ENCODE assay signal across 31 cellular contexts in genomic region chr13:112001571-112001970, GRCh38.
"Had no signal": no experiment of that assay in that cellular context is flagged by ENCODE, and none has a peak within 500 bp of the region (broad histone marks: within the 10 kb centered on the region; RNA-seq: fewer than 3 reads in every experiment).

No MANE protein-coding gene starts in this region.

- H3K4me3 Mint-ChIP-seq: activated CD4-positive, alpha-beta memory T cell treated with anti-CD3 and anti-CD28 coated beads for 36 hours; activated CD4-positive, alpha-beta T cell treated with anti-CD3 and anti-CD28 coated beads for 36 hours; activated CD4-positive, alpha-beta T cell treated with anti-CD3 and anti-CD28 coated beads, Interleukin-2, amount 10 ng/mL, durations not matched to agents 24 days and 14 days; activated CD8-positive, alpha-beta memory T cell treated with anti-CD3 and anti-CD28 coated beads, Interleukin-2, amount 10 ng/mL, durations not matched to agents 7 days and 5 days; activated CD8-positive, alpha-beta T cell treated with anti-CD3 and anti-CD28 coated beads, Interleukin-2, amount 10 ng/mL, durations not matched to agents 7 days and 5 days; activated naive CD4-positive, alpha-beta T cell treated with anti-CD3 and anti-CD28 coated beads for 36 hours; activated naive CD4-positive, alpha-beta T cell treated with anti-CD3 and anti-CD28 coated beads, Interleukin-2, amount 50 U/mL, for 24 hours; activated naive CD8-positive, alpha-beta T cell treated with anti-CD3 and anti-CD28 coated beads for 36 hours; activated naive CD8-positive, alpha-beta T cell treated with anti-CD3 and anti-CD28 coated beads, Interleukin-2, amount 50 U/mL, for 24 hours; activated T-helper 1 cell treated with anti-CD3 and anti-CD28 coated beads, Interleukin-12 subunit alpha, Interleukin-12 subunit beta, Interleukin-2, Interleukin-4 antibody, amounts not matched to agents 30 ng/mL and 10 ng/mL and 1 ng/mL, durations not matched to agents 14 hours and 24 hours and 36 hours; effector memory CD8-positive, alpha-beta T cell had no signal

- DNase-seq: activated CD4-positive, alpha-beta memory T cell treated with anti-CD3 and anti-CD28 coated beads for 36 hours; activated CD4-positive, alpha-beta T cell treated with anti-CD3 and anti-CD28 coated beads for 36 hours; activated CD4-positive, alpha-beta T cell treated with anti-CD3 and anti-CD28 coated beads, Interleukin-2, amount 10 ng/mL, durations not matched to agents 24 days and 14 days; activated CD4-positive, CD25-positive, alpha-beta regulatory T cell; activated CD4-positive, CD25-positive, alpha-beta regulatory T cell treated with anti-CD3 and anti-CD28 coated beads, Interleukin-2, amount 50 U/mL, for 72 hours; activated CD8-positive, alpha-beta memory T cell treated with anti-CD3 and anti-CD28 coated beads, Interleukin-2, amount 10 ng/mL, durations not matched to agents 7 days and 5 days; activated CD8-positive, alpha-beta memory T cell treated with anti-CD3 and anti-CD28 coated beads, Interleukin-2, amount 50 U/mL, for 4 hours; activated CD8-positive, alpha-beta T cell treated with anti-CD3 and anti-CD28 coated beads, Interleukin-2, amount 10 ng/mL, durations not matched to agents 7 days and 5 days; activated effector memory CD4-positive, alpha-beta T cell treated with anti-CD3 and anti-CD28 coated beads, Interleukin-2, amount 50 U/mL, for 16 hours; activated naive CD4-positive, alpha-beta T cell treated with anti-CD3 and anti-CD28 coated beads for 36 hours; activated naive CD8-positive, alpha-beta T cell treated with anti-CD3 and anti-CD28 coated beads for 36 hours; activated naive CD8-positive, alpha-beta T cell treated with anti-CD3 and anti-CD28 coated beads, Interleukin-2, amount 50 U/mL, for 24 hours; activated T-cell treated with anti-CD3 and anti-CD28 coated beads, Interleukin-2, amount 50 U/mL, for 1 hour; activated T-cell treated with anti-CD3 and anti-CD28 coated beads, Interleukin-2, amount 50 U/mL, for 48 hours; adrenal gland; amygdala; aorta; body of pancreas; caudate nucleus; cortex of kidney; dermis blood vessel endothelial cell; effector CD4-positive, alpha-beta T cell; effector memory CD8-positive, alpha-beta T cell; erythroblast; foreskin keratinocyte; head of caudate nucleus; T-helper 2 cell had no signal

- ATAC-seq: activated CD4-positive, alpha-beta T cell treated with anti-CD3 and anti-CD28 coated beads for 36 hours; activated CD8-positive, alpha-beta memory T cell treated with anti-CD3 and anti-CD28 coated beads, Interleukin-2, amount 10 ng/mL, durations not matched to agents 7 days and 5 days; activated CD8-positive, alpha-beta T cell treated with anti-CD3 and anti-CD28 coated beads, Interleukin-2, amount 10 ng/mL, durations not matched to agents 7 days and 5 days; activated naive CD8-positive, alpha-beta T cell treated with anti-CD3 and anti-CD28 coated beads, Interleukin-2, amount 50 U/mL, for 24 hours; body of pancreas; effector memory CD8-positive, alpha-beta T cell; foreskin keratinocyte; gastroesophageal sphincter had no signal

- H3K9me3 Mint-ChIP-seq: activated CD4-positive, alpha-beta T cell treated with anti-CD3 and anti-CD28 coated beads, Interleukin-2, amount 10 ng/mL, durations not matched to agents 24 days and 14 days; activated T-helper 2 cell treated with anti-CD3 and anti-CD28 coated beads, Interferon-gamma antibody, Interleukin-2, Interleukin-4, amounts not matched to agents 10 μg/mL and 5 μg/mL and 100 μg/mL, durations not matched to agents 14 hours and 24 hours and 36 hours had no signal

- H3K27ac Mint-ChIP-seq: activated CD4-positive, alpha-beta memory T cell treated with anti-CD3 and anti-CD28 coated beads for 36 hours; activated CD4-positive, alpha-beta T cell treated with anti-CD3 and anti-CD28 coated beads for 36 hours; activated CD4-positive, alpha-beta T cell treated with anti-CD3 and anti-CD28 coated beads, Interleukin-2, amount 10 ng/mL, durations not matched to agents 24 days and 14 days; activated CD8-positive, alpha-beta memory T cell treated with anti-CD3 and anti-CD28 coated beads, Interleukin-2, amount 10 ng/mL, durations not matched to agents 7 days and 5 days; activated CD8-positive, alpha-beta T cell treated with anti-CD3 and anti-CD28 coated beads, Interleukin-2, amount 10 ng/mL, durations not matched to agents 7 days and 5 days; activated naive CD4-positive, alpha-beta T cell treated with anti-CD3 and anti-CD28 coated beads for 36 hours; activated naive CD4-positive, alpha-beta T cell treated with anti-CD3 and anti-CD28 coated beads, Interleukin-2, amount 50 U/mL, for 24 hours; activated naive CD8-positive, alpha-beta T cell treated with anti-CD3 and anti-CD28 coated beads for 36 hours; activated naive CD8-positive, alpha-beta T cell treated with anti-CD3 and anti-CD28 coated beads, Interleukin-2, amount 50 U/mL, for 24 hours; activated T-helper 1 cell treated with anti-CD3 and anti-CD28 coated beads, Interleukin-12 subunit alpha, Interleukin-12 subunit beta, Interleukin-2, Interleukin-4 antibody, amounts not matched to agents 30 ng/mL and 10 ng/mL and 1 ng/mL, durations not matched to agents 14 hours and 24 hours and 36 hours; activated T-helper 2 cell treated with anti-CD3 and anti-CD28 coated beads, Interferon-gamma antibody, Interleukin-2, Interleukin-4, amounts not matched to agents 10 μg/mL and 5 μg/mL and 100 μg/mL, durations not matched to agents 14 hours and 24 hours and 36 hours; effector memory CD8-positive, alpha-beta T cell had no signal

- H3K4me1 Mint-ChIP-seq: activated CD4-positive, alpha-beta T cell treated with anti-CD3 and anti-CD28 coated beads for 36 hours; activated CD4-positive, alpha-beta T cell treated with anti-CD3 and anti-CD28 coated beads, Interleukin-2, amount 10 ng/mL, durations not matched to agents 24 days and 14 days; activated CD8-positive, alpha-beta memory T cell treated with anti-CD3 and anti-CD28 coated beads, Interleukin-2, amount 10 ng/mL, durations not matched to agents 7 days and 5 days; activated naive CD4-positive, alpha-beta T cell treated with anti-CD3 and anti-CD28 coated beads, Interleukin-2, amount 50 U/mL, for 24 hours; activated naive CD8-positive, alpha-beta T cell treated with anti-CD3 and anti-CD28 coated beads for 36 hours; activated naive CD8-positive, alpha-beta T cell treated with anti-CD3 and anti-CD28 coated beads, Interleukin-2, amount 50 U/mL, for 24 hours had no signal

- H3K36me3 Mint-ChIP-seq: activated CD4-positive, alpha-beta memory T cell treated with anti-CD3 and anti-CD28 coated beads for 36 hours; activated CD8-positive, alpha-beta memory T cell treated with anti-CD3 and anti-CD28 coated beads, Interleukin-2, amount 10 ng/mL, durations not matched to agents 7 days and 5 days; activated naive CD4-positive, alpha-beta T cell treated with anti-CD3 and anti-CD28 coated beads, Interleukin-2, amount 50 U/mL, for 24 hours; activated naive CD8-positive, alpha-beta T cell treated with anti-CD3 and anti-CD28 coated beads for 36 hours had no signal

- H3K27me3 Mint-ChIP-seq: activated CD4-positive, alpha-beta memory T cell treated with anti-CD3 and anti-CD28 coated beads for 36 hours; activated CD4-positive, alpha-beta T cell treated with anti-CD3 and anti-CD28 coated beads, Interleukin-2, amount 10 ng/mL, durations not matched to agents 24 days and 14 days; activated CD8-positive, alpha-beta memory T cell treated with anti-CD3 and anti-CD28 coated beads, Interleukin-2, amount 10 ng/mL, durations not matched to agents 7 days and 5 days; activated naive CD8-positive, alpha-beta T cell treated with anti-CD3 and anti-CD28 coated beads, Interleukin-2, amount 50 U/mL, for 24 hours had no signal
